ENCODE assay signal across 31 cellular contexts in the genomic region with DNA sequence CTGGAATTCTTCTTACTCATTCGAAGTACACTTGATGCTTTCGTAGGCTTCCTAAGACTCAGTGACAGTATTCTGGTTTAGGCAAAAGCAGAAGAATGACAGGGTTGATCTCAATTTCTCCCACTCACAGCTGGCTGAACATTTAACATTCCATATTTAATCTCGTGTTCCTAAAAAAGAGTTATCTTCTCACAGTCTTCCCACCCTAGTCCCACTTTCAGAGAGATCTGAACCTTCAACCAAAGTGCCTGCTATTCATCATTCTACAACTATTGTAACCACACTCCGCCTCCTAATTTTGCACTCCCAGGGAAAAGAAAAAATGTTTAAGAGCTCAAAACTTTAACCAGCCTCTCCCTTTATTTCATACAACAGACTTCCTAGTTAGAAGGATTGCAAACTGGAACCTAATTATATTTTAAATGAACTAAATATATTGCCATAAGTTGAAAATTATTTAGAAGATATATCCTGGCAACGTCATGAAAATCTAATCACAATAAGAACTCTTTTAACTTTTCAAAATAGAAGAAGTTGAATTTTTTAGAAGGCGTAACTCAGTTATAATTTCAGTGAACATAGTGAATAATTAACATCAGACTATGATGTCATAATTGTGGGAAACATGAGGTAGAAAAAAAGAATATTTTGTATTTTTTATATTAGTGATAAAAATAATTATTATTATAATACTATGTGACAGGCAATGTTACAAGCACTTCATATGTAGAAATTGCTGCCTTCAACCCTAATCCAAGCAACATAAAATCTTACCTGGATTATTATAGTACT.
"Had no signal": no experiment of that assay in that cellular context is flagged by ENCODE, and none has a peak within 500 bp of the region (broad histone marks: within the 10 kb centered on the region; RNA-seq: fewer than 3 reads in every experiment).

No MANE protein-coding gene starts in this region.

- FAIRE-seq: endometrium, keratinocyte, small intestine, urothelium cell line had no signal

- H3K36me3 Mint-ChIP-seq: memory B cell; mesothelial cell of epicardium; naive thymus-derived CD8-positive, alpha-beta T cell had no signal

- H3K27ac Mint-ChIP-seq: effector memory CD8-positive, alpha-beta T cell; immature natural killer cell; memory B cell; mesothelial cell of epicardium; naive thymus-derived CD8-positive, alpha-beta T cell; nephron progenitor cell had no signal

- H3K36me3 ChIP-seq: esophagus squamous epithelium, heart right ventricle, prostate gland, thoracic aorta, tibial nerve, upper lobe of left lung had no signal

- H3K27ac ChIP-seq: esophagus squamous epithelium, heart right ventricle, prostate gland, thoracic aorta, tibial nerve, upper lobe of left lung had no signal

- H3K4me1 Mint-ChIP-seq: immature natural killer cell; memory B cell; mesothelial cell of epicardium; naive thymus-derived CD8-positive, alpha-beta T cell; nephron progenitor cell had no signal

- DNase-seq: cerebellar nuclear complex; cortex of kidney; effector memory CD8-positive, alpha-beta T cell; erythroblast; esophagus squamous epithelium; foreskin melanocyte; glutamatergic neuron; heart right ventricle; hypothalamus; immature natural killer cell; naive thymus-derived CD8-positive, alpha-beta T cell; nephron progenitor cell; right cardiac atrium; small intestine; stimulated activated CD4-positive, alpha-beta T cell treated with anti-CD3 and anti-CD28 coated beads, Interleukin-12 subunit alpha, Interleukin-12 subunit beta, amount 100 ng/mL, for 4 hours; stimulated activated CD4-positive, alpha-beta T cell treated with anti-CD3 and anti-CD28 coated beads, Interleukin-1b, Interleukin-23, amount 100 ng/mL, for 48 hours; stimulated activated CD4-positive, alpha-beta T cell treated with anti-CD3 and anti-CD28 coated beads, Interleukin-4, amount 100 ng/mL, for 1 hour; stimulated activated CD8-positive, alpha-beta memory T cell treated with anti-CD3 and anti-CD28 coated beads, Interleukin-4, amount 100 ng/mL, for 48 hours; stimulated activated naive CD4-positive, alpha-beta T cell treated with Interleukin-2 at 50 U/mL for 16 hours; substantia nigra; upper lobe of left lung had no signal

- H3K9me3 Mint-ChIP-seq: nephron progenitor cell had no signal

- ATAC-seq: effector memory CD8-positive, alpha-beta T cell; heart right ventricle; left lobe of liver; naive thymus-derived CD8-positive, alpha-beta T cell; right cardiac atrium had no signal

- H3K4me1 ChIP-seq: esophagus squamous epithelium, heart right ventricle, prostate gland, tibial nerve, upper lobe of left lung had no signal

- H3K4me3 Mint-ChIP-seq: effector memory CD8-positive, alpha-beta T cell; immature natural killer cell; memory B cell; mesothelial cell of epicardium; naive thymus-derived CD8-positive, alpha-beta T cell; nephron progenitor cell had no signal

- H3K27me3 ChIP-seq: esophagus squamous epithelium, heart right ventricle, tibial nerve, upper lobe of left lung had no signal

- H3K4me3 ChIP-seq: esophagus squamous epithelium, heart right ventricle, lung, prostate gland, thoracic aorta, tibial nerve, upper lobe of left lung had no signal

- H3K9me3 ChIP-seq: esophagus squamous epithelium, heart right ventricle, prostate gland, thoracic aorta, tibial nerve, upper lobe of left lung had no signal

- H3K27me3 Mint-ChIP-seq: effector memory CD8-positive, alpha-beta T cell; memory B cell; naive thymus-derived CD8-positive, alpha-beta T cell had no signal
